Comparison of ENCODE assay signal across 8 cellular contexts in genomic region chr1:150627821-150628410, GRCh38. TPM values are rescaled to one million over a fixed set of nuclear protein-coding genes. Genes with fewer than 3 reads are reported as not detected.
DNase-seq lines count a peak whose midpoint lies in the region; ATAC-seq, FAIRE-seq and TF ChIP-seq lines count a peak whose summit lies in the region.

No MANE protein-coding gene starts in this region.

- H3K4me3 Mint-ChIP-seq in HFFc6, result no peak overlapping the region

- H3K27me3 ChIP-seq in AG04450 (ENCODE audit: control insufficient read depth, insufficient read depth, low read length) (no peaks in the 10 kb centered on the region), mucosa of stomach (ENCODE audit: control insufficient read depth, insufficient read depth, low read length) (no peaks in the 10 kb centered on the region)

- H3K4me1 ChIP-seq in mucosa of stomach (ENCODE audit: control insufficient read depth, insufficient read depth, low read length), result peaks cover 12% of the 10 kb centered on the region

- TF ChIP-seq POLR2A in H54 (IDR thresholded peaks at IDR 0.05; ENCODE audit: low read depth, low read length), result no peak

- H3K9me3 ChIP-seq in AG04450 (ENCODE audit: control insufficient read depth, insufficient read depth, low read length) (no peaks in the 10 kb centered on the region), mucosa of stomach (ENCODE audit: control insufficient read depth, low read length) (no peaks in the 10 kb centered on the region)

- H3K9me3 Mint-ChIP-seq in HFFc6, result no peaks in the 10 kb centered on the region

- no peak for FAIRE-seq in H54 (lab: Jason Lieb, UNC)

- no peak overlapping the region for H3K27ac ChIP-seq in AG04450 (ENCODE audit: low read depth, low read length)

- H3K9ac ChIP-seq in mucosa of stomach (ENCODE audit: low read length), result peak overlapping the region; percentile 79

- H3K4me1 Mint-ChIP-seq in HFFc6 (ENCODE audit: low read depth), result peaks cover 26% of the 10 kb centered on the region

- peaks cover 30% of the 10 kb centered on the region for H3K36me3 Mint-ChIP-seq in HFFc6 (ENCODE audit: low read depth)

- peak overlapping the region; percentile 78 for H3K4me3 ChIP-seq in AG04450 (ENCODE audit: low read depth, low read length)
- H3K4me3 ChIP-seq in choroid plexus epithelial cell (ENCODE audit: low read depth, low read length), result peak overlapping the region; percentile 85
- H3K4me3 ChIP-seq in mucosa of stomach (ENCODE audit: low read length), result no peak overlapping the region

- CTCF ChIA-PET in AG04450 (lab: Charles Lee), result interaction anchor here (1.7 to 3.6 kb wide), 2 partner anchors 68 to 185 kb away, joined by 7 to 20 read pairs; no protein-coding TSS in a partner anchor

- H3K36me3 ChIP-seq in mucosa of stomach (ENCODE audit: control insufficient read depth, insufficient read depth, low read length), result no peaks in the 10 kb centered on the region

- POLR2A ChIA-PET in AG04450 (lab: Yijun Ruan, JAX), result interaction anchor here (0.5 to 1.3 kb wide), 2 partner anchors 48 to 345 kb away, joined by 5 to 7 read pairs; partner anchors contain the start of genes CIART and MCL1

- no peak for ATAC-seq in GM21825 (IDR thresholded peaks at IDR 0.05; ENCODE audit: unreplicated experiment)
- no peak for ATAC-seq in GM21381 (IDR thresholded peaks at IDR 0.05; ENCODE audit: unreplicated experiment)
- no peak for ATAC-seq in GM18498 (IDR thresholded peaks at IDR 0.05; ENCODE audit: unreplicated experiment)

- no peak for TF ChIP-seq CTCF in AG04450 (IDR thresholded peaks at IDR 0.05; ENCODE audit: low read depth, low read length)
- no peak for TF ChIP-seq CTCF in HFFc6 (IDR thresholded peaks at IDR 0.05)
- TF ChIP-seq CTCF in choroid plexus epithelial cell (conservative IDR thresholded peaks at IDR 0.05; ENCODE audit: low read depth, low read length), result no peak

- H3K27me3 Mint-ChIP-seq in HFFc6 (ENCODE audit: insufficient read depth), result no peaks in the 10 kb centered on the region

- no peak for DNase-seq in AG04450 (ENCODE audit: low read depth, low spot score)
- no peak for DNase-seq in HFFc6
- DNase-seq in choroid plexus epithelial cell (ENCODE audit: low read depth), result no peak
- DNase-seq in H54 (ENCODE audit: insufficient read length, low spot score), result no peak

- peak overlapping the region; percentile 50 for H3K27ac Mint-ChIP-seq in HFFc6

RNA-seq across cellular contexts. Expression of gene ENSA, which starts 1.5 kb away (rescaled TPM):
- 40.7 and 53.7 TPM in 2 replicates for polyA plus RNA-seq in AG04450 (2011; rRNA removed)
- 25.8 and 26.7 TPM in 2 replicates for polyA minus RNA-seq in AG04450 (2011; rRNA and poly(A)+ RNA removed)
- total RNA-seq in HFFc6 (2021; fragmentation: NEBNext Ultra II Directional; extraction: Animal tissue kit (Norgen Biotek cat#: 25700)), result 100 to 1,000 TPM; 111 to 124 (median 119) TPM

RNA-seq across cellular contexts. Expression of gene MCL1, which starts 48.5 kb away (rescaled TPM):
- 107 and 138 TPM in 2 replicates for polyA plus RNA-seq in AG04450 (2011; rRNA removed)
- polyA minus RNA-seq in AG04450 (2011; rRNA and poly(A)+ RNA removed), result 160 and 170 TPM in 2 replicates
- 100 to 1,000 TPM; 155 to 170 (median 164) TPM for total RNA-seq in HFFc6 (2021; fragmentation: NEBNext Ultra II Directional; extraction: Animal tissue kit (Norgen Biotek cat#: 25700))
